ENCODE assay signal across 23 cellular contexts in the genomic region with DNA sequence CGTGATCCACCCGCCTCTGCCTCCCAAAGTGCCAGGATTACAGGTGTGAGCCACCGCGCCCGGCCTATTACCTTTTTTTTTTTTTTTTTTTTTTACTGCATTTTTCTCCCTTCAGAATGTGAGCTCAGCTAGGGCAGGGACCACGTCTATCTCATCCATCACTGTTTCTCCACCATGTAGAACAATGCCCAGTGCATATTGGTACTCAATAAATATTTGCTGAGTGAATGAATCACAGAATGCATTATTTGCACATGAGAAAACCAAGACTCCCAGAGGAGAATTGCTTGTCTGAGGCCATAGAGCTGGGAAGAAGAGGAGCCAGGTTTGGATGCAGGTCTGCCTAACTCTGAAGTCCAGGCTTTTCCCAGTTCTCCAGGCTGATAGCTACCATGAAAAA.
"Had no signal": no experiment of that assay in that cellular context is flagged by ENCODE, and none has a peak within 500 bp of the region (broad histone marks: within the 10 kb centered on the region; RNA-seq: fewer than 3 reads in every experiment).

No MANE protein-coding gene starts in this region.

- H3K9me3 ChIP-seq: colonic mucosa, spleen, tibial artery, vagina had no signal

- H3K36me3 ChIP-seq: brain microvascular endothelial cell, colonic mucosa, spleen, tibial artery, vagina had no signal

- ATAC-seq: foreskin keratinocyte had no signal

- H3K27me3 Mint-ChIP-seq: central memory CD8-positive, alpha-beta T cell had no signal

- H3K36me3 Mint-ChIP-seq: mesothelial cell of epicardium had no signal

- H3K4me3 Mint-ChIP-seq: central memory CD8-positive, alpha-beta T cell; endodermal cell; mesothelial cell of epicardium; nephron had no signal

- H3K4me1 ChIP-seq: tibial artery, vagina had no signal

- H3K4me1 Mint-ChIP-seq: central memory CD8-positive, alpha-beta T cell; endodermal cell; mesothelial cell of epicardium; nephron had no signal

- DNase-seq: activated CD4-positive, CD25-positive, alpha-beta regulatory T cell treated with anti-CD3 and anti-CD28 coated beads, Interleukin-2, amount 50 U/mL, for 72 hours; activated CD8-positive, alpha-beta memory T cell treated with anti-CD3 and anti-CD28 coated beads for 24 hours; activated CD8-positive, alpha-beta memory T cell treated with anti-CD3 and anti-CD28 coated beads, Interleukin-2, amount 50 U/mL, for 48 hours; activated effector memory CD4-positive, alpha-beta T cell treated with Interleukin-2 at 50 U/mL for 16 hours; activated naive CD4-positive, alpha-beta T cell treated with anti-CD3 and anti-CD28 coated beads, Interleukin-2, amount 50 U/mL, for 16 hours; activated T-cell treated with anti-CD3 and anti-CD28 coated beads, Interleukin-2, amount 50 U/mL, for 48 hours; aorta; brain microvascular endothelial cell; colonic mucosa; endodermal cell; foreskin keratinocyte; glutamatergic neuron; hippocampal formation; nucleus accumbens; spleen; stimulated activated naive CD4-positive, alpha-beta T cell treated with Interleukin-2 at 50 U/mL for 16 hours; substantia nigra; tibial artery had no signal

- H3K4me3 ChIP-seq: colonic mucosa, lung, spleen, tibial artery, vagina had no signal

- H3K9me3 Mint-ChIP-seq: central memory CD8-positive, alpha-beta T cell; endodermal cell; mesothelial cell of epicardium; nephron had no signal

- H3K27ac Mint-ChIP-seq: endodermal cell, mesothelial cell of epicardium, nephron had no signal

- H3K27ac ChIP-seq: brain microvascular endothelial cell, foreskin keratinocyte, tibial artery, vagina had no signal

- H3K27me3 ChIP-seq: brain microvascular endothelial cell, colonic mucosa, foreskin keratinocyte, spleen, tibial artery, vagina had no signal
